1 cellular context compared by ENCODE assay signal in genomic region chr5:138330813-138331448, GRCh38.
TF ChIP-seq lines count a peak whose summit lies in the region.

No MANE protein-coding gene starts in this region.

TF ChIP-seq in GM12878, 131 proteins besides CTCF, POLR2A, EP300 and RAD21:
- no peak for TF ChIP-seq JUNB (IDR thresholded peaks at IDR 0.05)
- TF ChIP-seq HCFC1 (IDR thresholded peaks at IDR 0.05; ENCODE audit: low read length) = no peak
- no peak for TF ChIP-seq TAF1 (IDR thresholded peaks at IDR 0.05; ENCODE audit: borderline replicate concordance, low read depth, low read length)
- TF ChIP-seq PAX8 (IDR thresholded peaks at IDR 0.05) = no peak
- TF ChIP-seq, protein P1, sequence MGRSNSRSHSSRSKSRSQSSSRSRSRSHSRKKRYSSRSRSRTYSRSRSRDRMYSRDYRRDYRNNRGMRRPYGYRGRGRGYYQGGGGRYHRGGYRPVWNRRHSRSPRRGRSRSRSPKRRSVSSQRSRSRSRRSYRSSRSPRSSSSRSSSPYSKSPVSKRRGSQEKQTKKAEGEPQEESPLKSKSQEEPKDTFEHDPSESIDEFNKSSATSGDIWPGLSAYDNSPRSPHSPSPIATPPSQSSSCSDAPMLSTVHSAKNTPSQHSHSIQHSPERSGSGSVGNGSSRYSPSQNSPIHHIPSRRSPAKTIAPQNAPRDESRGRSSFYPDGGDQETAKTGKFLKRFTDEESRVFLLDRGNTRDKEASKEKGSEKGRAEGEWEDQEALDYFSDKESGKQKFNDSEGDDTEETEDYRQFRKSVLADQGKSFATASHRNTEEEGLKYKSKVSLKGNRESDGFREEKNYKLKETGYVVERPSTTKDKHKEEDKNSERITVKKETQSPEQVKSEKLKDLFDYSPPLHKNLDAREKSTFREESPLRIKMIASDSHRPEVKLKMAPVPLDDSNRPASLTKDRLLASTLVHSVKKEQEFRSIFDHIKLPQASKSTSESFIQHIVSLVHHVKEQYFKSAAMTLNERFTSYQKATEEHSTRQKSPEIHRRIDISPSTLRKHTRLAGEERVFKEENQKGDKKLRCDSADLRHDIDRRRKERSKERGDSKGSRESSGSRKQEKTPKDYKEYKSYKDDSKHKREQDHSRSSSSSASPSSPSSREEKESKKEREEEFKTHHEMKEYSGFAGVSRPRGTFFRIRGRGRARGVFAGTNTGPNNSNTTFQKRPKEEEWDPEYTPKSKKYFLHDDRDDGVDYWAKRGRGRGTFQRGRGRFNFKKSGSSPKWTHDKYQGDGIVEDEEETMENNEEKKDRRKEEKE (IDR thresholded peaks at IDR 0.05) = no peak
- no peak for TF ChIP-seq PML (IDR thresholded peaks at IDR 0.05; ENCODE audit: low read length)
- TF ChIP-seq IKZF2 (IDR thresholded peaks at IDR 0.05) = no peak
- no peak for TF ChIP-seq FOS (IDR thresholded peaks at IDR 0.05; ENCODE audit: borderline replicate concordance, extremely low read depth, insufficient read length)
- TF ChIP-seq PBX3 (IDR thresholded peaks at IDR 0.05; ENCODE audit: insufficient replicate concordance, low read depth, low read length) = no peak
- no peak for TF ChIP-seq FOXK2 (IDR thresholded peaks at IDR 0.05)
- no peak for TF ChIP-seq ATF7 (IDR thresholded peaks at IDR 0.05; ENCODE audit: low read depth)
- TF ChIP-seq, protein P2, sequence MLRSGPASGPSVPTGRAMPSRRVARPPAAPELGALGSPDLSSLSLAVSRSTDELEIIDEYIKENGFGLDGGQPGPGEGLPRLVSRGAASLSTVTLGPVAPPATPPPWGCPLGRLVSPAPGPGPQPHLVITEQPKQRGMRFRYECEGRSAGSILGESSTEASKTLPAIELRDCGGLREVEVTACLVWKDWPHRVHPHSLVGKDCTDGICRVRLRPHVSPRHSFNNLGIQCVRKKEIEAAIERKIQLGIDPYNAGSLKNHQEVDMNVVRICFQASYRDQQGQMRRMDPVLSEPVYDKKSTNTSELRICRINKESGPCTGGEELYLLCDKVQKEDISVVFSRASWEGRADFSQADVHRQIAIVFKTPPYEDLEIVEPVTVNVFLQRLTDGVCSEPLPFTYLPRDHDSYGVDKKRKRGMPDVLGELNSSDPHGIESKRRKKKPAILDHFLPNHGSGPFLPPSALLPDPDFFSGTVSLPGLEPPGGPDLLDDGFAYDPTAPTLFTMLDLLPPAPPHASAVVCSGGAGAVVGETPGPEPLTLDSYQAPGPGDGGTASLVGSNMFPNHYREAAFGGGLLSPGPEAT (IDR thresholded peaks at IDR 0.05; ENCODE audit: low read depth) = no peak
- TF ChIP-seq, protein P3, sequence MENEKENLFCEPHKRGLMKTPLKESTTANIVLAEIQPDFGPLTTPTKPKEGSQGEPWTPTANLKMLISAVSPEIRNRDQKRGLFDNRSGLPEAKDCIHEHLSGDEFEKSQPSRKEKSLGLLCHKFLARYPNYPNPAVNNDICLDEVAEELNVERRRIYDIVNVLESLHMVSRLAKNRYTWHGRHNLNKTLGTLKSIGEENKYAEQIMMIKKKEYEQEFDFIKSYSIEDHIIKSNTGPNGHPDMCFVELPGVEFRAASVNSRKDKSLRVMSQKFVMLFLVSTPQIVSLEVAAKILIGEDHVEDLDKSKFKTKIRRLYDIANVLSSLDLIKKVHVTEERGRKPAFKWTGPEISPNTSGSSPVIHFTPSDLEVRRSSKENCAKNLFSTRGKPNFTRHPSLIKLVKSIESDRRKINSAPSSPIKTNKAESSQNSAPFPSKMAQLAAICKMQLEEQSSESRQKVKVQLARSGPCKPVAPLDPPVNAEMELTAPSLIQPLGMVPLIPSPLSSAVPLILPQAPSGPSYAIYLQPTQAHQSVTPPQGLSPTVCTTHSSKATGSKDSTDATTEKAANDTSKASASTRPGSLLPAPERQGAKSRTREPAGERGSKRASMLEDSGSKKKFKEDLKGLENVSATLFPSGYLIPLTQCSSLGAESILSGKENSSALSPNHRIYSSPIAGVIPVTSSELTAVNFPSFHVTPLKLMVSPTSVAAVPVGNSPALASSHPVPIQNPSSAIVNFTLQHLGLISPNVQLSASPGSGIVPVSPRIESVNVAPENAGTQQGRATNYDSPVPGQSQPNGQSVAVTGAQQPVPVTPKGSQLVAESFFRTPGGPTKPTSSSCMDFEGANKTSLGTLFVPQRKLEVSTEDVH (IDR thresholded peaks at IDR 0.05; ENCODE audit: low read depth, partially characterized antibody) = no peak
- TF ChIP-seq E2F4 (IDR thresholded peaks at IDR 0.05; ENCODE audit: low read depth, low read length) = no peak
- no peak for TF ChIP-seq CREM (IDR thresholded peaks at IDR 0.05; ENCODE audit: low read depth)
- no peak for TF ChIP-seq SREBF1 (IDR thresholded peaks at IDR 0.05; ENCODE audit: low read length)
- TF ChIP-seq MYC (IDR thresholded peaks at IDR 0.05; ENCODE audit: insufficient read depth, insufficient read length, insufficient replicate concordance, low read length, severe bottlenecking) = no peak
- TF ChIP-seq, protein P4, sequence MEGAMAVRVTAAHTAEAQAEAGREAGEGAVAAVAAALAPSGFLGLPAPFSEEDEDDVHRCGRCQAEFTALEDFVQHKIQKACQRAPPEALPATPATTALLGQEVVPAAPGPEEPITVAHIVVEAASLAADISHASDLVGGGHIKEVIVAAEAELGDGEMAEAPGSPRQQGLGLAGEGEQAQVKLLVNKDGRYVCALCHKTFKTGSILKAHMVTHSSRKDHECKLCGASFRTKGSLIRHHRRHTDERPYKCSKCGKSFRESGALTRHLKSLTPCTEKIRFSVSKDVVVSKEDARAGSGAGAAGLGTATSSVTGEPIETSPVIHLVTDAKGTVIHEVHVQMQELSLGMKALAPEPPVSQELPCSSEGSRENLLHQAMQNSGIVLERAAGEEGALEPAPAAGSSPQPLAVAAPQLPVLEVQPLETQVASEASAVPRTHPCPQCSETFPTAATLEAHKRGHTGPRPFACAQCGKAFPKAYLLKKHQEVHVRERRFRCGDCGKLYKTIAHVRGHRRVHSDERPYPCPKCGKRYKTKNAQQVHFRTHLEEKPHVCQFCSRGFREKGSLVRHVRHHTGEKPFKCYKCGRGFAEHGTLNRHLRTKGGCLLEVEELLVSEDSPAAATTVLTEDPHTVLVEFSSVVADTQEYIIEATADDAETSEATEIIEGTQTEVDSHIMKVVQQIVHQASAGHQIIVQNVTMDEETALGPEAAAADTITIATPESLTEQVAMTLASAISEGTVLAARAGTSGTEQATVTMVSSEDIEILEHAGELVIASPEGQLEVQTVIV (IDR thresholded peaks at IDR 0.05; ENCODE audit: borderline replicate concordance, partially characterized antibody) = no peak
- no peak for TF ChIP-seq ZNF24 (IDR thresholded peaks at IDR 0.05)
- no peak for TF ChIP-seq MXI1 (IDR thresholded peaks at IDR 0.05; ENCODE audit: low read depth, low read length)
